29 cellular contexts compared by ENCODE assay signal in genomic region chr16:16938980-16939379, GRCh38.
"Had no signal": no experiment of that assay in that cellular context is flagged by ENCODE, and none has a peak within 500 bp of the region (broad histone marks: within the 10 kb centered on the region; RNA-seq: fewer than 3 reads in every experiment).

No MANE protein-coding gene starts in this region.

- H3K4me1 ChIP-seq: stomach, suprapubic skin, testis, thyroid gland, tibial artery, tibial nerve, transverse colon, upper lobe of left lung, upper lobe of right lung, uterus, vagina had no signal

- H3K9me3 ChIP-seq: suprapubic skin, testis, thoracic aorta, thyroid gland, tibial artery, tibial nerve, transverse colon, upper lobe of left lung, upper lobe of right lung, uterus, vagina had no signal

- ATAC-seq: stimulated activated effector memory CD8-positive, alpha-beta T cell treated with anti-CD3 and anti-CD28 coated beads, Interleukin-12 subunit alpha, Interleukin-12 subunit beta, amount 100 ng/mL, for 72 hours; stimulated activated memory B cell treated with anti-CD40 and anti-IgM and Interleukin-4, amounts not matched to agents 10 μg/mL and 1 μg/mL and 100 μg/mL, for 72 hours; stimulated activated naive B cell treated with anti-CD40 and anti-IgM and Interleukin-4, amounts not matched to agents 10 μg/mL and 1 μg/mL and 100 μg/mL, for 72 hours; stimulated activated naive CD8-positive, alpha-beta T cell treated with anti-CD3 and anti-CD28 coated beads, Interleukin-15, amount 100 ng/mL, for 72 hours; stimulated activated naive CD8-positive, alpha-beta T cell treated with anti-CD3 and anti-CD28 coated beads, Interleukin-15, Interleukin-2, amounts not matched to agents 100 U/mL and 50 U/mL, for 24 hours; upper lobe of right lung had no signal

- H3K4me1 Mint-ChIP-seq: stimulated activated effector memory CD8-positive, alpha-beta T cell treated with anti-CD3 and anti-CD28 coated beads, Interleukin-12 subunit alpha, Interleukin-12 subunit beta, amount 100 ng/mL, for 72 hours; stimulated activated naive CD8-positive, alpha-beta T cell treated with anti-CD3 and anti-CD28 coated beads, Interleukin-15, amount 100 ng/mL, for 72 hours had no signal

- H3K27me3 Mint-ChIP-seq: stimulated activated naive CD8-positive, alpha-beta T cell treated with anti-CD3 and anti-CD28 coated beads, Interleukin-15, amount 100 ng/mL, for 72 hours had no signal

- H3K27me3 ChIP-seq: testis, thyroid gland, tibial artery, tibial nerve, upper lobe of left lung, upper lobe of right lung, uterus, vagina had no signal

- FAIRE-seq: urothelium cell line had no signal

- H3K36me3 Mint-ChIP-seq: stimulated activated effector memory CD8-positive, alpha-beta T cell treated with anti-CD3 and anti-CD28 coated beads, Interleukin-12 subunit alpha, Interleukin-12 subunit beta, amount 100 ng/mL, for 72 hours; stimulated activated memory B cell treated with anti-CD40 and anti-IgM and Interleukin-4, amounts not matched to agents 10 μg/mL and 1 μg/mL and 100 μg/mL, for 72 hours; stimulated activated naive B cell treated with anti-CD40 and anti-IgM and Interleukin-4, amounts not matched to agents 10 μg/mL and 1 μg/mL and 100 μg/mL, for 72 hours; type B pancreatic cell had no signal

- H3K4me3 ChIP-seq: stomach, suprapubic skin, testis, thoracic aorta, thyroid gland, tibial artery, tibial nerve, transverse colon, upper lobe of left lung, upper lobe of right lung, uterus, vagina had no signal

- H3K27ac Mint-ChIP-seq: stimulated activated effector memory CD8-positive, alpha-beta T cell treated with anti-CD3 and anti-CD28 coated beads, Interleukin-12 subunit alpha, Interleukin-12 subunit beta, amount 100 ng/mL, for 72 hours; stimulated activated memory B cell treated with anti-CD40 and anti-IgM and Interleukin-4, amounts not matched to agents 10 μg/mL and 1 μg/mL and 100 μg/mL, for 72 hours; stimulated activated naive B cell treated with anti-CD40 and anti-IgM and Interleukin-4, amounts not matched to agents 10 μg/mL and 1 μg/mL and 100 μg/mL, for 72 hours; stimulated activated naive CD8-positive, alpha-beta T cell treated with anti-CD3 and anti-CD28 coated beads, Interleukin-15, amount 100 ng/mL, for 72 hours; stimulated activated naive CD8-positive, alpha-beta T cell treated with anti-CD3 and anti-CD28 coated beads, Interleukin-15, Interleukin-2, amounts not matched to agents 100 ng/mL and 50 ng/mL, for 24 hours; type B pancreatic cell had no signal

- DNase-seq: stimulated activated CD4-positive, alpha-beta T cell treated with anti-CD3 and anti-CD28 coated beads, Interleukin-2, amount 100 ng/mL, for 48 hours; stimulated activated CD4-positive, alpha-beta T cell treated with anti-CD3 and anti-CD28 coated beads, Interleukin-4, amount 100 ng/mL, for 1 hour; stimulated activated CD4-positive, alpha-beta T cell treated with anti-CD3 and anti-CD28 coated beads, Interleukin-4, amount 100 ng/mL, for 24 hours; stimulated activated CD4-positive, alpha-beta T cell treated with anti-CD3 and anti-CD28 coated beads, Interleukin-4, amount 100 ng/mL, for 4 hours; stimulated activated CD8-positive, alpha-beta memory T cell treated with anti-CD3 and anti-CD28 coated beads, Interleukin-4, amount 100 ng/mL, for 48 hours; stimulated activated naive B cell treated with anti-CD40 and anti-IgM and Interleukin-4, amounts not matched to agents 10 μg/mL and 1 μg/mL and 100 μg/mL, for 72 hours; stimulated activated naive CD4-positive, alpha-beta T cell; stimulated activated naive CD4-positive, alpha-beta T cell treated with Interleukin-2 at 50 U/mL for 16 hours; stimulated activated naive CD8-positive, alpha-beta T cell treated with anti-CD3 and anti-CD28 coated beads, Interleukin-15, amount 100 ng/mL, for 72 hours; stimulated activated naive CD8-positive, alpha-beta T cell treated with anti-CD3 and anti-CD28 coated beads, Interleukin-15, Interleukin-2, amounts not matched to agents 100 U/mL and 50 U/mL, for 24 hours; stomach; substantia nigra; testis; thyroid gland; tibial artery; transverse colon; trophoblast cell; upper lobe of left lung; upper lobe of right lung; uterus had no signal

- H3K9me3 Mint-ChIP-seq: stimulated activated effector memory CD8-positive, alpha-beta T cell treated with anti-CD3 and anti-CD28 coated beads, Interleukin-12 subunit alpha, Interleukin-12 subunit beta, amount 100 ng/mL, for 72 hours; stimulated activated memory B cell treated with anti-CD40 and anti-IgM and Interleukin-4, amounts not matched to agents 10 μg/mL and 1 μg/mL and 100 μg/mL, for 72 hours; stimulated activated naive B cell treated with anti-CD40 and anti-IgM and Interleukin-4, amounts not matched to agents 10 μg/mL and 1 μg/mL and 100 μg/mL, for 72 hours; stimulated activated naive CD8-positive, alpha-beta T cell treated with anti-CD3 and anti-CD28 coated beads, Interleukin-15, amount 100 ng/mL, for 72 hours; stimulated activated naive CD8-positive, alpha-beta T cell treated with anti-CD3 and anti-CD28 coated beads, Interleukin-15, Interleukin-2, amounts not matched to agents 100 ng/mL and 50 ng/mL, for 24 hours; type B pancreatic cell had no signal

- H3K4me3 Mint-ChIP-seq: stimulated activated effector memory CD8-positive, alpha-beta T cell treated with anti-CD3 and anti-CD28 coated beads, Interleukin-12 subunit alpha, Interleukin-12 subunit beta, amount 100 ng/mL, for 72 hours; stimulated activated memory B cell treated with anti-CD40 and anti-IgM and Interleukin-4, amounts not matched to agents 10 μg/mL and 1 μg/mL and 100 μg/mL, for 72 hours; stimulated activated naive B cell treated with anti-CD40 and anti-IgM and Interleukin-4, amounts not matched to agents 10 μg/mL and 1 μg/mL and 100 μg/mL, for 72 hours; stimulated activated naive CD8-positive, alpha-beta T cell treated with anti-CD3 and anti-CD28 coated beads, Interleukin-15, amount 100 ng/mL, for 72 hours; stimulated activated naive CD8-positive, alpha-beta T cell treated with anti-CD3 and anti-CD28 coated beads, Interleukin-15, Interleukin-2, amounts not matched to agents 100 ng/mL and 50 ng/mL, for 24 hours; type B pancreatic cell had no signal

- H3K27ac ChIP-seq: stomach, suprapubic skin, testis, thoracic aorta, thyroid gland, tibial artery, tibial nerve, transverse colon, upper lobe of left lung, upper lobe of right lung, uterus, vagina had no signal

- H3K36me3 ChIP-seq: stomach, suprapubic skin, thoracic aorta, thyroid gland, tibial artery, tibial nerve, transverse colon, upper lobe of left lung, upper lobe of right lung, uterus, vagina had no signal
